Comparison of ENCODE assay signal across 1 cellular context in genomic region chr4:40255722-40256281, GRCh38.
TF ChIP-seq lines count a peak whose summit lies in the region.

No MANE protein-coding gene starts in this region.

TF ChIP-seq in SK-N-SH, 30 proteins besides CTCF, POLR2A, EP300 and RAD21 (continued from another document):
- TF ChIP-seq CHD2 (IDR thresholded peaks at IDR 0.05; ENCODE audit: low read length, partially characterized antibody) = no peak
- TF ChIP-seq USF1 (IDR thresholded peaks at IDR 0.05; ENCODE audit: borderline replicate concordance, low read depth) = no peak
- TF ChIP-seq TCF12 (IDR thresholded peaks at IDR 0.05) = peak; percentile 84
- TF ChIP-seq, protein P1, sequence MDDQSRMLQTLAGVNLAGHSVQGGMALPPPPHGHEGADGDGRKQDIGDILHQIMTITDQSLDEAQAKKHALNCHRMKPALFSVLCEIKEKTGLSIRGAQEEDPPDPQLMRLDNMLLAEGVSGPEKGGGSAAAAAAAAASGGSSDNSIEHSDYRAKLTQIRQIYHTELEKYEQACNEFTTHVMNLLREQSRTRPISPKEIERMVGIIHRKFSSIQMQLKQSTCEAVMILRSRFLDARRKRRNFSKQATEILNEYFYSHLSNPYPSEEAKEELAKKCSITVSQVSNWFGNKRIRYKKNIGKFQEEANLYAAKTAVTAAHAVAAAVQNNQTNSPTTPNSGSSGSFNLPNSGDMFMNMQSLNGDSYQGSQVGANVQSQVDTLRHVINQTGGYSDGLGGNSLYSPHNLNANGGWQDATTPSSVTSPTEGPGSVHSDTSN (IDR thresholded peaks at IDR 0.05) = peak; percentile 97
- no peak for TF ChIP-seq MXI1 (IDR thresholded peaks at IDR 0.05; ENCODE audit: low read depth, low read length)
- no peak for TF ChIP-seq MEF2A (IDR thresholded peaks at IDR 0.05; ENCODE audit: borderline replicate concordance, low read depth)
- TF ChIP-seq, protein P2, sequence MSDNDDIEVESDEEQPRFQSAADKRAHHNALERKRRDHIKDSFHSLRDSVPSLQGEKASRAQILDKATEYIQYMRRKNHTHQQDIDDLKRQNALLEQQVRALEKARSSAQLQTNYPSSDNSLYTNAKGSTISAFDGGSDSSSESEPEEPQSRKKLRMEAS (IDR thresholded peaks at IDR 0.05; ENCODE audit: low read depth) = no peak
- TF ChIP-seq FOXJ3 (CRISPR knock-in tag; IDR thresholded peaks at IDR 0.05) = no peak
- peak; percentile 0; the same call in 1 of the 2 replicates for TF ChIP-seq SIN3A (IDR thresholded peaks at IDR 0.05; ENCODE audit: borderline replicate concordance, low read depth, low read length)
- TF ChIP-seq IRF3 (IDR thresholded peaks at IDR 0.05; ENCODE audit: low read depth, low read length) = no peak
- no peak for TF ChIP-seq RCOR1 (IDR thresholded peaks at IDR 0.05; ENCODE audit: low read length)
